24 cellular contexts compared by ENCODE assay signal in the genomic region with DNA sequence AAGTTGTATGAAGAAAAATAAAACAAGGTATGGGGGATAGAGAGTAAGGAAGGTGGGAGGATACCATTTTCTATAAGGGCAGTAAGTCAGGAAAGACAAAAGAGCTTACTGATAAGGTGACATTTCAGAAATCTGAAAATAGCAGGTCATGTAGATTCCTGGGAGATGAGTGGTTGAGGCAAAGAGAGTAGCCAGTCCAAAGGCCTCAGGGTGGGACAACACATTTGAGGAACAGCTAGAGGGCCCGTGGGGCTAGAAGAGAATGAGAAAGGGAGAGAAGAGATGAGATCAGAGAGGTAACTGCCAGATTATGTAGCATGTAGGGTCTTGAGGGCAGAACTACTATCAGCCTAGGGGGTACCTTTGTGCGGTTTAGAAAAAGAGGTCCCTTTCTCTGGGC. TPM values are rescaled to one million over a fixed set of nuclear protein-coding genes. Genes with fewer than 3 reads are reported as not detected.
DNase-seq lines count a peak whose midpoint lies in the region; ATAC-seq and TF ChIP-seq lines count a peak whose summit lies in the region.
"Had no signal": no experiment of that assay in that cellular context is flagged by ENCODE, and none has a peak within 500 bp of the region (broad histone marks: within the 10 kb centered on the region; RNA-seq: fewer than 3 reads in every experiment).

No MANE protein-coding gene starts in this region.

- peak overlapping the region; percentile 4 for H3K4me3 Mint-ChIP-seq in activated CD4-positive, alpha-beta T cell treated with anti-CD3 and anti-CD28 coated beads, Interleukin-2, amount 10 ng/mL, durations not matched to agents 24 days and 14 days
- no peak overlapping the region for H3K4me3 Mint-ChIP-seq in activated CD4-positive, alpha-beta T cell treated with anti-CD3 and anti-CD28 coated beads, Interleukin-2, amount 10 ng/mL, durations not matched to agents 7 days and 5 days
- no peak overlapping the region for H3K4me3 Mint-ChIP-seq in CD8-positive, alpha-beta T cell
- H3K4me3 Mint-ChIP-seq in activated naive CD8-positive, alpha-beta T cell treated with anti-CD3 and anti-CD28 coated beads, Interleukin-2, amount 50 U/mL, for 24 hours = no peak overlapping the region
- peak overlapping the region in 5 of 10 donors; percentile 1 to 48 (median 4) for H3K4me3 Mint-ChIP-seq in naive thymus-derived CD8-positive, alpha-beta T cell

- peaks cover under 1% of the 10 kb centered on the region for H3K36me3 ChIP-seq in CD8-positive, alpha-beta T cell (ENCODE audit: insufficient read depth, low read length)
- peaks cover 17% of the 10 kb centered on the region for H3K36me3 ChIP-seq in SJCRH30

- no peaks in the 10 kb centered on the region for H3K9me3 ChIP-seq in CD8-positive, alpha-beta T cell (ENCODE audit: low read length)
- no peaks in the 10 kb centered on the region for H3K9me3 ChIP-seq in SJCRH30 (replicated peaks)
- H3K9me3 ChIP-seq: tibial artery had no signal

- H3K27ac Mint-ChIP-seq in activated CD4-positive, alpha-beta T cell treated with anti-CD3 and anti-CD28 coated beads, Interleukin-2, amount 10 ng/mL, durations not matched to agents 24 days and 14 days = no peak overlapping the region
- no peak overlapping the region for H3K27ac Mint-ChIP-seq in activated CD4-positive, alpha-beta T cell treated with anti-CD3 and anti-CD28 coated beads, Interleukin-2, amount 10 ng/mL, durations not matched to agents 7 days and 5 days
- peak overlapping the region; percentile 33 for H3K27ac Mint-ChIP-seq in CD8-positive, alpha-beta T cell
- H3K27ac Mint-ChIP-seq in activated naive CD8-positive, alpha-beta T cell treated with anti-CD3 and anti-CD28 coated beads, Interleukin-2, amount 50 U/mL, for 24 hours = peak overlapping the region; percentile 8
- peak overlapping the region in 9 of 10 donors; percentile 5 to 88 (median 50) for H3K27ac Mint-ChIP-seq in naive thymus-derived CD8-positive, alpha-beta T cell

- no peak for ATAC-seq in CD8-positive, alpha-beta T cell
- no peak for ATAC-seq in activated naive CD8-positive, alpha-beta T cell treated with anti-CD3 and anti-CD28 coated beads, Interleukin-2, amount 50 U/mL, for 24 hours
- no peak for ATAC-seq in naive thymus-derived CD8-positive, alpha-beta T cell
- no peak for ATAC-seq in HG02588 (IDR thresholded peaks at IDR 0.05; ENCODE audit: unreplicated experiment)

- peaks cover 35% of the 10 kb centered on the region for H3K36me3 Mint-ChIP-seq in activated CD4-positive, alpha-beta T cell treated with anti-CD3 and anti-CD28 coated beads, Interleukin-2, amount 10 ng/mL, durations not matched to agents 24 days and 14 days (ENCODE audit: low read depth)
- H3K36me3 Mint-ChIP-seq in activated CD4-positive, alpha-beta T cell treated with anti-CD3 and anti-CD28 coated beads, Interleukin-2, amount 10 ng/mL, durations not matched to agents 7 days and 5 days (ENCODE audit: low read depth) = peaks cover 36% of the 10 kb centered on the region
- peaks cover 22% of the 10 kb centered on the region for H3K36me3 Mint-ChIP-seq in CD8-positive, alpha-beta T cell
- peaks cover 38% of the 10 kb centered on the region for H3K36me3 Mint-ChIP-seq in activated naive CD8-positive, alpha-beta T cell treated with anti-CD3 and anti-CD28 coated beads, Interleukin-2, amount 50 U/mL, for 24 hours (ENCODE audit: low read depth)
- H3K36me3 Mint-ChIP-seq in naive thymus-derived CD8-positive, alpha-beta T cell = peaks cover 2 to 13% (median 6%) of the 10 kb centered on the region in 3 donors

- H3K27me3 ChIP-seq in CD8-positive, alpha-beta T cell (ENCODE audit: insufficient read depth, low read length) = no peaks in the 10 kb centered on the region
- H3K27me3 ChIP-seq in SJCRH30 = no peaks in the 10 kb centered on the region
- H3K27me3 ChIP-seq: tibial artery had no signal

- intact Hi-C loops in activated CD4-positive, alpha-beta T cell treated with anti-CD3 and anti-CD28 coated beads, Interleukin-2, amount 10 ng/mL, durations not matched to agents 24 days and 14 days (cut with micrococcal nuclease) = no loop called here
- intact Hi-C loops in CD8-positive, alpha-beta T cell (cut with DNase I, micrococcal nuclease) = loop anchor here in 1 of 2 experiments (5.0 to 10.0 kb wide), 2 partner anchors 654 to 1112 kb away; partner anchors contain the start of gene ACYP2

- peaks cover 4% of the 10 kb centered on the region for H3K9me3 Mint-ChIP-seq in activated CD4-positive, alpha-beta T cell treated with anti-CD3 and anti-CD28 coated beads, Interleukin-2, amount 10 ng/mL, durations not matched to agents 24 days and 14 days
- no peaks in the 10 kb centered on the region for H3K9me3 Mint-ChIP-seq in activated CD4-positive, alpha-beta T cell treated with anti-CD3 and anti-CD28 coated beads, Interleukin-2, amount 10 ng/mL, durations not matched to agents 7 days and 5 days
- no peaks in the 10 kb centered on the region for H3K9me3 Mint-ChIP-seq in CD8-positive, alpha-beta T cell
- H3K9me3 Mint-ChIP-seq in activated naive CD8-positive, alpha-beta T cell treated with anti-CD3 and anti-CD28 coated beads, Interleukin-2, amount 50 U/mL, for 24 hours = no peaks in the 10 kb centered on the region
- H3K9me3 Mint-ChIP-seq in naive thymus-derived CD8-positive, alpha-beta T cell = peaks cover 0 to 10% (median 0%) of the 10 kb centered on the region in 9 donors

- no peak overlapping the region for H3K4me3 ChIP-seq in CD8-positive, alpha-beta T cell (ENCODE audit: low read depth, low read length)
- H3K4me3 ChIP-seq in SJCRH30 = no peak overlapping the region
- H3K4me3 ChIP-seq: tibial artery had no signal

- POLR2A ChIA-PET in activated CD4-positive, alpha-beta T cell treated with anti-CD3 and anti-CD28 coated beads, Interleukin-2, amount 10 ng/mL, durations not matched to agents 7 days and 5 days (lab: Charles Lee) = no interaction called here
- POLR2A ChIA-PET in CD8-positive, alpha-beta T cell (lab: Charles Lee) = interaction anchor here (1.2 kb wide), 1 partner anchor 179 kb away, joined by 4 read pairs; the partner anchor contains the start of gene RTN4
- POLR2A ChIA-PET in naive thymus-derived CD8-positive, alpha-beta T cell (lab: Charles Lee) = interaction anchor here (0.6 to 1.5 kb wide), 6 partner anchors 17 to 1113 kb away, joined by 3 to 8 read pairs (median 4); partner anchors contain the start of gene CFAP36

- H3K4me1 Mint-ChIP-seq in activated CD4-positive, alpha-beta T cell treated with anti-CD3 and anti-CD28 coated beads, Interleukin-2, amount 10 ng/mL, durations not matched to agents 24 days and 14 days = peaks cover 36% of the 10 kb centered on the region
- peaks cover 48% of the 10 kb centered on the region for H3K4me1 Mint-ChIP-seq in activated CD4-positive, alpha-beta T cell treated with anti-CD3 and anti-CD28 coated beads, Interleukin-2, amount 10 ng/mL, durations not matched to agents 7 days and 5 days
- peaks cover 54% of the 10 kb centered on the region for H3K4me1 Mint-ChIP-seq in CD8-positive, alpha-beta T cell (ENCODE audit: low read depth)
- peaks cover 46% of the 10 kb centered on the region for H3K4me1 Mint-ChIP-seq in activated naive CD8-positive, alpha-beta T cell treated with anti-CD3 and anti-CD28 coated beads, Interleukin-2, amount 50 U/mL, for 24 hours
- H3K4me1 Mint-ChIP-seq in naive thymus-derived CD8-positive, alpha-beta T cell = peaks cover 27 to 60% (median 54%) of the 10 kb centered on the region in 4 donors

- TF ChIP-seq CTCF in CD8-positive, alpha-beta T cell (IDR thresholded peaks at IDR 0.05) = no peak

- no peak overlapping the region for H3K27ac ChIP-seq in CD8-positive, alpha-beta T cell (ENCODE audit: low read depth, low read length)
- H3K27ac ChIP-seq in SJCRH30 = no peak overlapping the region
- H3K27ac ChIP-seq: tibial artery had no signal

- CTCF ChIA-PET in activated CD4-positive, alpha-beta T cell treated with anti-CD3 and anti-CD28 coated beads, Interleukin-2, amount 10 ng/mL, durations not matched to agents 7 days and 5 days (lab: Charles Lee) = no interaction called here
- CTCF ChIA-PET in CD8-positive, alpha-beta T cell (lab: Charles Lee) = interaction anchor here (0.7 kb wide), 1 partner anchor 215 kb away, joined by 3 read pairs; no protein-coding TSS in a partner anchor

- peaks cover 31% of the 10 kb centered on the region for H3K4me1 ChIP-seq in CD8-positive, alpha-beta T cell (ENCODE audit: insufficient read depth, low read length)
- H3K4me1 ChIP-seq in SJCRH30 = no peaks in the 10 kb centered on the region; the same call in 1 of the 2 replicates

- no peak for DNase-seq in activated CD4-positive, alpha-beta T cell treated with anti-CD3 and anti-CD28 coated beads, Interleukin-2, amount 10 ng/mL, durations not matched to agents 24 days and 14 days
- DNase-seq in activated CD4-positive, alpha-beta T cell treated with anti-CD3 and anti-CD28 coated beads, Interleukin-2, amount 10 ng/mL, durations not matched to agents 7 days and 5 days = no peak
- DNase-seq in CD8-positive, alpha-beta T cell = no peak
- DNase-seq in activated naive CD8-positive, alpha-beta T cell treated with anti-CD3 and anti-CD28 coated beads, Interleukin-2, amount 50 U/mL, for 24 hours = no peak
- DNase-seq in naive thymus-derived CD8-positive, alpha-beta T cell = no peak
- no peak for DNase-seq in superior temporal gyrus (ENCODE audit: extremely low spot score)
- no peak for DNase-seq in SJCRH30
- DNase-seq: activated CD4-positive, alpha-beta T cell treated with anti-CD3 and anti-CD28 coated beads, Interleukin-2, amount 50 U/mL, for 1 hour; activated gamma-delta T cell treated with Interleukin-2 at 50 U/mL for 16 hours; anterior cingulate cortex; Calu3; cerebellar nuclear complex; erythroblast; foreskin melanocyte; hypothalamus; NCI-H1048; NCI-H2029; NCI-H226; NCI-H82; nucleus accumbens; stimulated activated CD4-positive, alpha-beta T cell treated with anti-CD3 and anti-CD28 coated beads, Interleukin-2, amount 100 ng/mL, for 48 hours; stimulated activated naive CD4-positive, alpha-beta T cell; tibial artery had no signal

- no peaks in the 10 kb centered on the region for H3K27me3 Mint-ChIP-seq in activated CD4-positive, alpha-beta T cell treated with anti-CD3 and anti-CD28 coated beads, Interleukin-2, amount 10 ng/mL, durations not matched to agents 24 days and 14 days
- H3K27me3 Mint-ChIP-seq in activated CD4-positive, alpha-beta T cell treated with anti-CD3 and anti-CD28 coated beads, Interleukin-2, amount 10 ng/mL, durations not matched to agents 7 days and 5 days = no peaks in the 10 kb centered on the region
- H3K27me3 Mint-ChIP-seq in CD8-positive, alpha-beta T cell (ENCODE audit: low read depth) = no peaks in the 10 kb centered on the region
- no peaks in the 10 kb centered on the region for H3K27me3 Mint-ChIP-seq in activated naive CD8-positive, alpha-beta T cell treated with anti-CD3 and anti-CD28 coated beads, Interleukin-2, amount 50 U/mL, for 24 hours
- H3K27me3 Mint-ChIP-seq in naive thymus-derived CD8-positive, alpha-beta T cell = no peaks in the 10 kb centered on the region

RNA-seq across cellular contexts. Expression of gene CLHC1, which starts 2.9 kb away (rescaled TPM):
- 7.3 and 10.1 TPM in 2 replicates for total RNA-seq in activated CD4-positive, alpha-beta T cell treated with anti-CD3 and anti-CD28 coated beads, Interleukin-2, amount 10 ng/mL, durations not matched to agents 24 days and 14 days
- 10 to 100 TPM in 1 of 2 experiments, 1 to 10 TPM in 1; 9.6 to 11.2 TPM for total RNA-seq in activated CD4-positive, alpha-beta T cell treated with anti-CD3 and anti-CD28 coated beads, Interleukin-2, amount 10 ng/mL, durations not matched to agents 7 days and 5 days
- total RNA-seq in CD8-positive, alpha-beta T cell = 1 to 10 TPM; 2.2 to 2.3 TPM
- 10 to 100 TPM; 29.1 to 34.2 TPM for total RNA-seq in naive thymus-derived CD8-positive, alpha-beta T cell
- 1 to 10 TPM; 1.8 to 3.5 (median 2.2) TPM for polyA plus RNA-seq in naive thymus-derived CD8-positive, alpha-beta T cell
- total RNA-seq in SJCRH30 (2014; rRNA removed; shearing (Covaris generic)) = 10.5 and 11.3 TPM in 2 replicates

RNA-seq across cellular contexts. Expression of gene RPS27A, which starts 3.3 kb away (rescaled TPM):
- 1,064 and 1,070 TPM in 2 replicates for total RNA-seq in activated CD4-positive, alpha-beta T cell treated with anti-CD3 and anti-CD28 coated beads, Interleukin-2, amount 10 ng/mL, durations not matched to agents 24 days and 14 days
- total RNA-seq in activated CD4-positive, alpha-beta T cell treated with anti-CD3 and anti-CD28 coated beads, Interleukin-2, amount 10 ng/mL, durations not matched to agents 7 days and 5 days = 100 to 1,000 TPM; 788 to 945 TPM
- 1,000 to 10,000 TPM; 2,135 to 2,231 TPM for total RNA-seq in CD8-positive, alpha-beta T cell
- 1,000 to 10,000 TPM; 2,217 to 2,293 TPM for total RNA-seq in naive thymus-derived CD8-positive, alpha-beta T cell
- polyA plus RNA-seq in naive thymus-derived CD8-positive, alpha-beta T cell = 1,000 to 10,000 TPM; 3,712 to 4,384 (median 4,215) TPM
- 2,778 and 2,978 TPM in 2 replicates for total RNA-seq in SJCRH30 (2014; rRNA removed; shearing (Covaris generic))

RNA-seq across cellular contexts. Expression of gene MTIF2, which starts 39.8 kb away (rescaled TPM):
- 45.7 and 47.1 TPM in 2 replicates for total RNA-seq in activated CD4-positive, alpha-beta T cell treated with anti-CD3 and anti-CD28 coated beads, Interleukin-2, amount 10 ng/mL, durations not matched to agents 24 days and 14 days
- 10 to 100 TPM; 21.3 to 22.8 TPM for total RNA-seq in activated CD4-positive, alpha-beta T cell treated with anti-CD3 and anti-CD28 coated beads, Interleukin-2, amount 10 ng/mL, durations not matched to agents 7 days and 5 days
- total RNA-seq in CD8-positive, alpha-beta T cell = 10 to 100 TPM; 12.2 to 14.4 TPM
- 10 to 100 TPM; 41.3 to 44.2 TPM for total RNA-seq in naive thymus-derived CD8-positive, alpha-beta T cell
- 10 to 100 TPM; 15.6 to 20.6 (median 16.8) TPM for polyA plus RNA-seq in naive thymus-derived CD8-positive, alpha-beta T cell
- 55.0 and 60.5 TPM in 2 replicates for total RNA-seq in SJCRH30 (2014; rRNA removed; shearing (Covaris generic))

Comparison
In these comparisons a context has a peak if more than half of its experiments do, and no peak if none do; other contexts are left out.
1. H3K27ac Mint-ChIP-seq: peak in CD8-positive, alpha-beta T cell (single experiment), activated naive CD8-positive, alpha-beta T cell treated with anti-CD3 and anti-CD28 coated beads, Interleukin-2, amount 50 U/mL, for 24 hours (single experiment) and naive thymus-derived CD8-positive, alpha-beta T cell (9 of 10); none in activated CD4-positive, alpha-beta T cell treated with anti-CD3 and anti-CD28 coated beads, Interleukin-2, amount 10 ng/mL, durations not matched to agents 24 days and 14 days (single experiment) and activated CD4-positive, alpha-beta T cell treated with anti-CD3 and anti-CD28 coated beads, Interleukin-2, amount 10 ng/mL, durations not matched to agents 7 days and 5 days (single experiment).